ENCODE assay signal across 26 cellular contexts in the genomic region with DNA sequence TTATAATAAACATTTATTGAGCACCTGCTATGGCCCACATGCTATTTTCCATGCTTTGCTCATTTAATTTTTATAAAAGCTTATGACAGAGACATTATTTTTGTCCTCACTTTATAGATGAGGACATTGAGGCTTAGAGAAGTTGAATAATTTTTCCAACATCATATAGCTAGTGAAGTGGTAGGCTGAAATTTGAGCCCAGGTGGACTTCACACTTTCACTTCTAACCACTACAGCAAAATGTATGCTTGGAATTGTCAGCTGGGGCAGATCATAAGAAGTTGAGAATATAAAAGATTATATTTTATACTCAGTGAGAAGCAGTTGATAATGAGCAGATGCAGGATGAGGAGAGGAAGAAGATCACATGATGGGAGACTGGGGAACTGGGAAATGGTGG.
"Had no signal": no experiment of that assay in that cellular context is flagged by ENCODE, and none has a peak within 500 bp of the region (broad histone marks: within the 10 kb centered on the region; RNA-seq: fewer than 3 reads in every experiment).

No MANE protein-coding gene starts in this region.

- H3K4me1 ChIP-seq: testis, transverse colon had no signal

- H3K9me3 ChIP-seq: ascending aorta, testis, transverse colon had no signal

- H3K27ac Mint-ChIP-seq: activated naive CD4-positive, alpha-beta T cell treated with anti-CD3 and anti-CD28 coated beads, Interleukin-2, amount 10 ng/mL, durations not matched to agents 7 days and 5 days; activated naive CD8-positive, alpha-beta T cell treated with anti-CD3 and anti-CD28 coated beads, Interleukin-2, amount 10 ng/mL, durations not matched to agents 7 days and 5 days; activated T-helper 1 cell treated with anti-CD3 and anti-CD28 coated beads, Interleukin-12 subunit alpha, Interleukin-12 subunit beta, Interleukin-2, Interleukin-4 antibody, amounts not matched to agents 30 ng/mL and 10 ng/mL and 1 ng/mL, durations not matched to agents 14 hours and 24 hours and 36 hours; effector memory CD8-positive, alpha-beta T cell; mesothelial cell of epicardium; naive thymus-derived CD4-positive, alpha-beta T cell had no signal

- H3K4me3 Mint-ChIP-seq: activated naive CD4-positive, alpha-beta T cell treated with anti-CD3 and anti-CD28 coated beads, Interleukin-2, amount 10 ng/mL, durations not matched to agents 7 days and 5 days; activated naive CD8-positive, alpha-beta T cell treated with anti-CD3 and anti-CD28 coated beads, Interleukin-2, amount 10 ng/mL, durations not matched to agents 7 days and 5 days; activated T-helper 1 cell treated with anti-CD3 and anti-CD28 coated beads, Interleukin-12 subunit alpha, Interleukin-12 subunit beta, Interleukin-2, Interleukin-4 antibody, amounts not matched to agents 30 ng/mL and 10 ng/mL and 1 ng/mL, durations not matched to agents 14 hours and 24 hours and 36 hours; effector memory CD8-positive, alpha-beta T cell; mesothelial cell of epicardium; naive thymus-derived CD4-positive, alpha-beta T cell had no signal

- H3K36me3 ChIP-seq: ascending aorta, brain microvascular endothelial cell, transverse colon had no signal

- H3K9me3 Mint-ChIP-seq: effector memory CD8-positive, alpha-beta T cell had no signal

- H3K4me1 Mint-ChIP-seq: activated naive CD4-positive, alpha-beta T cell treated with anti-CD3 and anti-CD28 coated beads, Interleukin-2, amount 10 ng/mL, durations not matched to agents 7 days and 5 days had no signal

- H3K4me3 ChIP-seq: ascending aorta, testis, transverse colon had no signal

- H3K27me3 ChIP-seq: ascending aorta, brain microvascular endothelial cell, testis, transverse colon had no signal

- DNase-seq: activated CD4-positive, alpha-beta T cell treated with anti-CD3 and anti-CD28 coated beads for 4 hours; activated CD4-positive, alpha-beta T cell treated with anti-CD3 and anti-CD28 coated beads, Interleukin-2, amount 50 U/mL, for 4 hours; activated CD4-positive, CD25-positive, alpha-beta regulatory T cell; activated gamma-delta T cell; activated naive CD4-positive, alpha-beta T cell treated with anti-CD3 and anti-CD28 coated beads, Interleukin-2, amount 10 ng/mL, durations not matched to agents 7 days and 5 days; activated naive CD8-positive, alpha-beta T cell treated with anti-CD3 and anti-CD28 coated beads, Interleukin-2, amount 10 ng/mL, durations not matched to agents 7 days and 5 days; activated T-cell treated with anti-CD3 and anti-CD28 coated beads for 4 hours; brain microvascular endothelial cell; cortex of kidney; effector memory CD8-positive, alpha-beta T cell; head of caudate nucleus; hippocampal formation; kidney; left colon; mammary epithelial cell; naive thymus-derived CD4-positive, alpha-beta T cell; posterior cingulate gyrus; right cardiac atrium; stimulated activated CD4-positive, alpha-beta T cell treated with anti-CD3 and anti-CD28 coated beads, Interleukin-12 subunit alpha, Interleukin-12 subunit beta, amount 100 ng/mL, for 4 hours; stimulated activated CD4-positive, alpha-beta T cell treated with anti-CD3 and anti-CD28 coated beads, Interleukin-4, amount 100 ng/mL, for 1 hour; stimulated activated naive CD8-positive, alpha-beta T cell treated with anti-CD3 and anti-CD28 coated beads, Interleukin-15, Interleukin-2, amounts not matched to agents 100 U/mL and 50 U/mL, for 24 hours; testis; transverse colon had no signal

- H3K36me3 Mint-ChIP-seq: activated naive CD4-positive, alpha-beta T cell treated with anti-CD3 and anti-CD28 coated beads, Interleukin-2, amount 10 ng/mL, durations not matched to agents 7 days and 5 days; activated naive CD8-positive, alpha-beta T cell treated with anti-CD3 and anti-CD28 coated beads, Interleukin-2, amount 10 ng/mL, durations not matched to agents 7 days and 5 days; naive thymus-derived CD4-positive, alpha-beta T cell had no signal

- ATAC-seq: effector memory CD8-positive, alpha-beta T cell; left colon; naive thymus-derived CD4-positive, alpha-beta T cell; right cardiac atrium; stimulated activated naive CD8-positive, alpha-beta T cell treated with anti-CD3 and anti-CD28 coated beads, Interleukin-15, Interleukin-2, amounts not matched to agents 100 U/mL and 50 U/mL, for 24 hours had no signal
